ENCODE assay signal across 8 cellular contexts in the genomic region with DNA sequence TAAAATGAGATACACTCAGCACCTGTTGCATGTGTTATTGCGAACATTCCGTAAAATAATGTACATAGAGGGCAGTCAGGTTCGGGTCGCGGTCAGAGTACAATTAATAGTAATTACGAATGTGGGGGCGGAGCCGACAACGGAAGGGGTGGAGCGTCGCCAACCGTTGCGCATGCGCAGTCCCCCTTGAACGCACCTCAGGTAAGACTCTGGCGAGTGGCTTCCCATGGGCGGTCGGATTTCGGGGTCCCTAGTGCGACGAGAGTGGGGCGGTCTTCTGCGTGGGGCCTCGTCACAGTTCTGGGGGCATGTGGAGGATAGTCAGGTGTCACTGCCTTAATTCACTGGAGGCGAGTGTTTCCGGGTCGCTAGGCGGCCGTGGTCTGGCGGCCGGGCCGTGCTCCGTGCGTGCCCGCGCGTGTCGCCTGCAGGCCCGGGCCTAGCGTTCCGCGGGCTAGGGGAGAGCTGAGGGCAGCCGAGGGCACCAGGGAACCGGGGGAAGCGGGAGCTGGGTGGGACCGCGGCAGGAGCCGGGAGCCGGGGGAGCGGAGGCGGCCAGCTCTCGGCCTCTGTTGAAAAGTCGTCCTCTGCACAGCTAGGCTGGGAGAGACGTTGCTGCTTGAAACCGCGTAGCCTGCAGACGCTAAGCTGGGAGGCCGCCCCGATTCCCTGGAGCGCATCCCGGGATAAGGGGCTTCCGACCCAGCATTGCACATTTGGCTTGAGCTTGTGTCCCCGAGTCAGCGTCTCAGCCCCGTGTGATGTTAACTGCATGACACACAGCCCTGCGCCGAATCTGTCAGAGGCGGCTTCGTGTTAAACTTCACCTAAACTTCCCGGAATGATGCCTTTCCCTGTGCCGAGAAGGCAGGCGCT. TPM values are rescaled to one million over a fixed set of nuclear protein-coding genes. Genes with fewer than 3 reads are reported as not detected.
DNase-seq lines count a peak whose midpoint lies in the region; ATAC-seq, FAIRE-seq and TF ChIP-seq lines count a peak whose summit lies in the region.

Gene CEBPZOS (plus strand): TSS at position 177 of the 876 bp plus-strand sequence. CDS start 3,209 bp downstream, outside the sequence.

- H3K4me1 Mint-ChIP-seq in activated T-helper 2 cell treated with anti-CD3 and anti-CD28 coated beads, Interferon-gamma antibody, Interleukin-2, Interleukin-4, amounts not matched to agents 10 μg/mL and 5 μg/mL and 100 μg/mL, durations not matched to agents 14 hours and 24 hours and 36 hours (ENCODE audit: low read depth), result peaks cover 24% of the 10 kb centered on the region
- no peaks in the 10 kb centered on the region for H3K4me1 Mint-ChIP-seq in nephron progenitor cell

- peak within 1 kb of the TSS; percentile 96 for H3K4me3 Mint-ChIP-seq in activated T-helper 2 cell treated with anti-CD3 and anti-CD28 coated beads, Interferon-gamma antibody, Interleukin-2, Interleukin-4, amounts not matched to agents 10 μg/mL and 5 μg/mL and 100 μg/mL, durations not matched to agents 14 hours and 24 hours and 36 hours (ENCODE audit: low read depth)
- H3K4me3 Mint-ChIP-seq in nephron progenitor cell, result peak within 1 kb of the TSS; percentile 79

- H2AFZ ChIP-seq in Loucy (ENCODE audit: low read length), result peak within 1 kb of the TSS; percentile 99

- no peaks in the 10 kb centered on the region for H3K9me3 Mint-ChIP-seq in activated T-helper 2 cell treated with anti-CD3 and anti-CD28 coated beads, Interferon-gamma antibody, Interleukin-2, Interleukin-4, amounts not matched to agents 10 μg/mL and 5 μg/mL and 100 μg/mL, durations not matched to agents 14 hours and 24 hours and 36 hours
- peaks cover 3% of the 10 kb centered on the region for H3K9me3 Mint-ChIP-seq in nephron progenitor cell

- H3K9ac ChIP-seq in Loucy (ENCODE audit: low read depth, low read length, poor library complexity, severe bottlenecking) (peak within 1 kb of the TSS; percentile 86), subcutaneous abdominal adipose tissue (ENCODE audit: low read length in 5 of 5) (peak within 1 kb of the TSS; percentile 68 to 96 (median 87))

- intact Hi-C loops in activated T-helper 2 cell treated with anti-CD3 and anti-CD28 coated beads, Interferon-gamma antibody, Interleukin-2, Interleukin-4, amounts not matched to agents 10 μg/mL and 5 μg/mL and 100 μg/mL, durations not matched to agents 14 hours and 24 hours and 36 hours (cut with micrococcal nuclease), result loop anchor here (1.0 to 2.0 kb wide), 2 partner anchors 35 to 40 kb away; partner anchors contain the start of genes CEBPZ, EIF2AK2 and NDUFAF7

- H3K4me1 ChIP-seq in Loucy (ENCODE audit: insufficient read depth, low read length, poor library complexity, severe bottlenecking) (peaks cover 21% of the 10 kb centered on the region), RWPE2 (ENCODE audit: insufficient read depth, poor library complexity, severe bottlenecking) (peaks cover 6% of the 10 kb centered on the region), subcutaneous abdominal adipose tissue (ENCODE audit: control insufficient read depth in 5 of 5, insufficient read depth in 5 of 5, low read length in 5 of 5) (peaks cover 0 to 20% (median 16%) of the 10 kb centered on the region in 5 donors)

- TF ChIP-seq CTCF in Loucy (conservative IDR thresholded peaks at IDR 0.05; ENCODE audit: low read length) (no peak), RWPE2 (IDR thresholded peaks at IDR 0.05; ENCODE audit: poor library complexity, severe bottlenecking) (no peak), fibroblast of pulmonary artery (IDR thresholded peaks at IDR 0.05; ENCODE audit: low read length, missing control alignments) (no peak), nephron progenitor cell (IDR thresholded peaks at IDR 0.05) (no peak)

- H4K20me1 ChIP-seq in Loucy (ENCODE audit: insufficient read depth, low read length, poor library complexity, severe bottlenecking), result peaks cover 39% of the 10 kb centered on the region

- H3K4me3 ChIP-seq in Loucy (ENCODE audit: low read length, poor library complexity, severe bottlenecking) (peak within 1 kb of the TSS; percentile 79), RWPE2 (ENCODE audit: severe bottlenecking) (peak within 1 kb of the TSS; percentile 61), fibroblast of pulmonary artery (replicated peaks; ENCODE audit: low read depth, low read length) (peak within 1 kb of the TSS; percentile 86), subcutaneous abdominal adipose tissue (ENCODE audit: low read depth in 1 of 5, low read length in 5 of 5) (peak within 1 kb of the TSS; percentile 77 to 94 (median 85))

- H3K27ac Mint-ChIP-seq in activated T-helper 2 cell treated with anti-CD3 and anti-CD28 coated beads, Interferon-gamma antibody, Interleukin-2, Interleukin-4, amounts not matched to agents 10 μg/mL and 5 μg/mL and 100 μg/mL, durations not matched to agents 14 hours and 24 hours and 36 hours, result peak within 1 kb of the TSS; percentile 97
- peak within 1 kb of the TSS; percentile 39 for H3K27ac Mint-ChIP-seq in nephron progenitor cell

- H3K4me2 ChIP-seq in Loucy (ENCODE audit: low read depth, low read length, poor library complexity, severe bottlenecking), result peak within 1 kb of the TSS; percentile 86

- H3K27ac ChIP-seq in RWPE2 (ENCODE audit: poor library complexity, severe bottlenecking) (peak within 1 kb of the TSS; percentile 38), subcutaneous abdominal adipose tissue (ENCODE audit: low read depth, low read length) (peak within 1 kb of the TSS; percentile 91)

- H3K79me2 ChIP-seq in Loucy (ENCODE audit: insufficient read depth, low read length), result peaks cover 47% of the 10 kb centered on the region

- peak; percentile 80 for ATAC-seq in RWPE2 (ENCODE audit: low read depth)

- no peaks in the 10 kb centered on the region for H3K9me2 ChIP-seq in Loucy (replicated peaks; ENCODE audit: low read depth, low read length)

- peak; percentile 68 for FAIRE-seq in H54 (lab: Jason Lieb, UNC)

- DNase-seq in EL (peak; percentile 75), H54 (ENCODE audit: insufficient read length, low spot score) (peak; percentile 56), RWPE2 (ENCODE audit: low spot score) (peak; percentile 82), fibroblast of pulmonary artery (ENCODE audit: low read depth) (peak; percentile 82), nephron progenitor cell (no peak)
- peak; percentile 82 for DNase-seq in activated T-helper 2 cell treated with anti-CD3 and anti-CD28 coated beads, Interferon-gamma antibody, Interleukin-2, Interleukin-4, amounts not matched to agents 10 μg/mL and 5 μg/mL and 100 μg/mL, durations not matched to agents 14 hours and 24 hours and 36 hours (ENCODE audit: low spot score)

- H3K36me3 ChIP-seq in Loucy (ENCODE audit: insufficient read depth, low read length), result peaks cover 24% of the 10 kb centered on the region; the same call in 1 of the 2 replicates
- H3K36me3 ChIP-seq in RWPE2 (ENCODE audit: low read depth), result peaks cover 17% of the 10 kb centered on the region
- peaks cover 4 to 12% (median 9%) of the 10 kb centered on the region in 5 donors for H3K36me3 ChIP-seq in subcutaneous abdominal adipose tissue (ENCODE audit: control insufficient read depth in 5 of 5, insufficient read depth in 5 of 5, low read length in 5 of 5)

- H3F3A ChIP-seq in Loucy (ENCODE audit: low read depth), result peaks cover 5% of the 10 kb centered on the region; the same call in 1 of the 2 replicates

- TF ChIP-seq POLR2A in H54 (IDR thresholded peaks at IDR 0.05; ENCODE audit: low read depth, low read length), result peak; percentile 84

- H3K27me3 ChIP-seq in Loucy (ENCODE audit: insufficient read depth, low read length, poor library complexity, severe bottlenecking), result no peaks in the 10 kb centered on the region
- no peaks in the 10 kb centered on the region for H3K27me3 ChIP-seq in RWPE2 (ENCODE audit: insufficient read depth, poor library complexity, severe bottlenecking)
- no peaks in the 10 kb centered on the region for H3K27me3 ChIP-seq in subcutaneous abdominal adipose tissue (ENCODE audit: control insufficient read depth in 5 of 5, insufficient read depth in 4 of 5, low read length in 5 of 5)

- H3K27me3 Mint-ChIP-seq in activated T-helper 2 cell treated with anti-CD3 and anti-CD28 coated beads, Interferon-gamma antibody, Interleukin-2, Interleukin-4, amounts not matched to agents 10 μg/mL and 5 μg/mL and 100 μg/mL, durations not matched to agents 14 hours and 24 hours and 36 hours (ENCODE audit: low read depth), result peaks cover 1% of the 10 kb centered on the region
- H3K27me3 Mint-ChIP-seq in nephron progenitor cell (ENCODE audit: low read depth, poor library complexity), result no peaks in the 10 kb centered on the region

- no peaks in the 10 kb centered on the region for H3K9me3 ChIP-seq in Loucy (ENCODE audit: insufficient read depth, low read depth, low read length)
- no peaks in the 10 kb centered on the region for H3K9me3 ChIP-seq in RWPE2 (ENCODE audit: severe bottlenecking)
- H3K9me3 ChIP-seq in subcutaneous abdominal adipose tissue (ENCODE audit: control insufficient read depth in 5 of 5, low read length in 5 of 5), result no peaks in the 10 kb centered on the region

- H3K36me3 Mint-ChIP-seq in activated T-helper 2 cell treated with anti-CD3 and anti-CD28 coated beads, Interferon-gamma antibody, Interleukin-2, Interleukin-4, amounts not matched to agents 10 μg/mL and 5 μg/mL and 100 μg/mL, durations not matched to agents 14 hours and 24 hours and 36 hours (ENCODE audit: low read depth), result peaks cover 28% of the 10 kb centered on the region
- peaks cover 11% of the 10 kb centered on the region for H3K36me3 Mint-ChIP-seq in nephron progenitor cell (ENCODE audit: low read depth)

RNA-seq across cellular contexts. Expression of gene CEBPZOS, which starts in this region (rescaled TPM):
- 37.3 and 42.3 TPM in 2 replicates for total RNA-seq in activated T-helper 2 cell treated with anti-CD3 and anti-CD28 coated beads, Interferon-gamma antibody, Interleukin-2, Interleukin-4, amounts not matched to agents 10 μg/mL and 5 μg/mL and 100 μg/mL, durations not matched to agents 14 hours and 24 hours and 36 hours
